ENCODE assay signal across 8 cellular contexts in the genomic region with DNA sequence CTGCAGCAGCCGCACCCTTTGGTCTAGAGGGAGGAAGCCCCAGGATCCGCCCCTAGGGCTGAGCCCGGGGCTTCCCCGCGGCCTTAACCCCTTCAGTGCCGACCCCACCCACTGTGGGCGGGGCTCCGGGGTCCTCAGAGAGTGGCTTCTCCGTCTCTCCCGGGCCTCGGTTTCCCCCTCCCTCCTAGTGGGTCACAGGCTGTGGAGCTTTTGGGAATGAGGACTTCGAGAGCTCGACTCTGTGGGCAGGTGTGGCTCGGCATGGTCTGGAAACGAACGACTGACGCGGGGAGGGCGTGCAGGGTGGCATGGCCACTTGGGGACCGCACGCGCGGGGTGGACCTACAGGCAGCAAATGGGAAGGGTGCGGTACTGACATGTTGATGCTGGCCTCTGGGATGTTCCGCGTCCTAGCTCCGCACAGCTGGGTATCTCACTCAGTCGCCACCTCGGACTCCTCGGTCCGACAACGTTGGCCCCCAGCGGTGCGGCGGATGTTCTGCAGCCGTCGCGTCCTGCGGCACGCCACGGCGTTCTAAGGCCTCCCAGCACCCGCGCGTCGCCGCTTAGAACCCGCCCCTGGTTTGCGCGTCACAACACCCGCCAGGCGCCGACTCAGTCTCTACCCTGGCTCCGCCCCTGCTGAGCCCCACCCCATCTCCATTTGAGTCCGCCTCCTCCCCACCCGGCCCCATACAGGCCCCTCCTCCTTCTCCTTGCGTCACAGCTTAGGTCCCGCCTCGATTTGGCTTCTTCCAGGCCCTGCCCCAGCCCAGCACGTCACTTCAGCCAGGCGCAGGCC. TPM values are rescaled to one million over a fixed set of nuclear protein-coding genes. Genes with fewer than 3 reads are reported as not detected.
A peak's percentile ranks its signal among the peaks of the same experiment; 100 is the strongest.
DNase-seq lines count a peak whose midpoint lies in the region; ATAC-seq, FAIRE-seq and TF ChIP-seq lines count a peak whose summit lies in the region.

A gene with protein sequence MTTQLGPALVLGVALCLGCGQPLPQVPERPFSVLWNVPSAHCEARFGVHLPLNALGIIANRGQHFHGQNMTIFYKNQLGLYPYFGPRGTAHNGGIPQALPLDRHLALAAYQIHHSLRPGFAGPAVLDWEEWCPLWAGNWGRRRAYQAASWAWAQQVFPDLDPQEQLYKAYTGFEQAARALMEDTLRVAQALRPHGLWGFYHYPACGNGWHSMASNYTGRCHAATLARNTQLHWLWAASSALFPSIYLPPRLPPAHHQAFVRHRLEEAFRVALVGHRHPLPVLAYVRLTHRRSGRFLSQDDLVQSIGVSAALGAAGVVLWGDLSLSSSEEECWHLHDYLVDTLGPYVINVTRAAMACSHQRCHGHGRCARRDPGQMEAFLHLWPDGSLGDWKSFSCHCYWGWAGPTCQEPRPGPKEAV (minus strand): TSS at position 570 of the 802 bp plus-strand sequence. CDS start 3,803 bp downstream, outside the sequence.
A gene with protein sequence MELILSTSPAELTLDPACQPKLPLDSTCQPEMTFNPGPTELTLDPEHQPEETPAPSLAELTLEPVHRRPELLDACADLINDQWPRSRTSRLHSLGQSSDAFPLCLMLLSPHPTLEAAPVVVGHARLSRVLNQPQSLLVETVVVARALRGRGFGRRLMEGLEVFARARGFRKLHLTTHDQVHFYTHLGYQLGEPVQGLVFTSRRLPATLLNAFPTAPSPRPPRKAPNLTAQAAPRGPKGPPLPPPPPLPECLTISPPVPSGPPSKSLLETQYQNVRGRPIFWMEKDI (minus strand): TSS at position 570 of the 802 bp plus-strand sequence. CDS start 1,942 bp downstream, outside the sequence.

- DNase-seq in GM12892 (ENCODE audit: insufficient read length) (peak; percentile 95), NCI-H1436 treated with DMSO at 0.1 percent for 48 hours (lab: John Stamatoyannopoulos, UW) (peak; percentile 70), amniotic stem cell (lab: John Stamatoyannopoulos, UW) (peak; percentile 98), left ventricle myocardium inferior (peak; percentile 99), psoas muscle (peak; percentile 99 to 100), uterus (peak; percentile 99 to 100)

- H3K4me3 ChIP-seq in left ventricle myocardium inferior: peak within 1 kb of the TSS; percentile 77
- H3K4me3 ChIP-seq in psoas muscle: peak within 1 kb of the TSS; percentile 76
- H3K4me3 ChIP-seq in uterus: peak within 1 kb of the TSS; percentile 52 to 70

- peaks cover 58% of the 10 kb centered on the region for H3K4me1 ChIP-seq in left ventricle myocardium inferior
- peaks cover 29% of the 10 kb centered on the region for H3K4me1 ChIP-seq in psoas muscle
- peaks cover 0 to 8% of the 10 kb centered on the region in 2 donors for H3K4me1 ChIP-seq in uterus

- peak; percentile 99 for FAIRE-seq in GM12892 (lab: Jason Lieb, UNC)

- TF ChIP-seq POLR2A in GM12892 (IDR thresholded peaks at IDR 0.05; ENCODE audit: low read depth, low read length) (peak; percentile 94), uterus (IDR thresholded peaks at IDR 0.05) (peak; percentile 96 to 98)

- no peaks in the 10 kb centered on the region for H3K9me3 ChIP-seq in left ventricle myocardium inferior (replicated peaks)
- H3K9me3 ChIP-seq in psoas muscle: no peaks in the 10 kb centered on the region
- H3K9me3 ChIP-seq in uterus: no peaks in the 10 kb centered on the region

- H3K27ac ChIP-seq in left ventricle myocardium inferior (replicated peaks) (peak within 1 kb of the TSS; percentile 97), psoas muscle (peak within 1 kb of the TSS; percentile 88), uterus (peak within 1 kb of the TSS; percentile 87 to 92)

- peak; percentile 58 for TF ChIP-seq CTCF in left ventricle myocardium inferior (IDR thresholded peaks at IDR 0.05; ENCODE audit: borderline replicate concordance)
- peak; percentile 43 for TF ChIP-seq CTCF in psoas muscle (IDR thresholded peaks at IDR 0.05)
- peak; percentile 12 to 65 (median 38) for TF ChIP-seq CTCF in uterus (IDR thresholded peaks at IDR 0.05)

- ATAC-seq in HG02852 (IDR thresholded peaks at IDR 0.05; ENCODE audit: unreplicated experiment): peak; percentile 82
- ATAC-seq in psoas muscle: peak; percentile 89 to 91 (median 89)

- intact Hi-C loops in T-helper 1 cell treated with Interleukin-12 subunit alpha and Interleukin-12 subunit beta and Interleukin-4 antibody, amounts not matched to agents 30 ng/mL and 1 ng/mL, for 36 hours (cut with micrococcal nuclease): loop anchor here (1.0 to 10.0 kb wide), 28 partner anchors 22 to 1858 kb away; a partner anchor contains a TSS
- intact Hi-C loops in left ventricle myocardium inferior (cut with micrococcal nuclease): no loop called here
- intact Hi-C loops in psoas muscle (cut with DNase I): no loop called here
- intact Hi-C loops in uterus (cut with DNase I; ENCODE audit: low total_unique reads): no loop called here

- WGBS in psoas muscle, 3 donors: 0 to 1% (median 1%) methylated on average over 46 to 61 of the region's 61 CpGs

- no peaks in the 10 kb centered on the region for H3K27me3 ChIP-seq in left ventricle myocardium inferior (ENCODE audit: low read depth)
- H3K27me3 ChIP-seq in psoas muscle (ENCODE audit: insufficient read depth in 3 of 3, low read length in 2 of 3): no peaks in the 10 kb centered on the region
- no peaks in the 10 kb centered on the region for H3K27me3 ChIP-seq in uterus

- peaks cover 10% of the 10 kb centered on the region for H3K36me3 ChIP-seq in left ventricle myocardium inferior
- H3K36me3 ChIP-seq in psoas muscle (ENCODE audit: insufficient read depth in 1 of 2, low read depth in 1 of 2): peaks cover 0 to 6% of the 10 kb centered on the region in 2 donors
- no peaks in the 10 kb centered on the region for H3K36me3 ChIP-seq in uterus

RNA-seq across cellular contexts. Expression of the first gene that starts in this region (rescaled TPM):
- polyA plus RNA-seq in GM12892 (2012; ENCODE audit: missing spikeins): 1.2 TPM
- 12.5 and 15.6 TPM in 2 replicates for total RNA-seq in T-helper 1 cell treated with Interleukin-12 subunit alpha and Interleukin-12 subunit beta and Interleukin-4 antibody, amounts not matched to agents 30 ng/mL and 1 ng/mL, for 36 hours
- total RNA-seq in left ventricle myocardium inferior: 1.2 TPM
- total RNA-seq in psoas muscle: 1 to 10 TPM in 1 of 4 donors, under 1 TPM in 3; 0.28 to 2.1 (median 0.65) TPM
- polyA plus RNA-seq in psoas muscle: 1 to 10 TPM in 2 of 3 donors, under 1 TPM in 1; 0.23 to 3.4 (median 1.2) TPM
- 1 to 10 TPM in 3 of 4 donors, not detected in 1; 1.9 to 3.9 (median 3.3) TPM for total RNA-seq in uterus

RNA-seq across cellular contexts. Expression of the second gene that starts in this region (rescaled TPM):
- polyA plus RNA-seq in GM12892 (2012; ENCODE audit: missing spikeins): 9.8 TPM
- total RNA-seq in T-helper 1 cell treated with Interleukin-12 subunit alpha and Interleukin-12 subunit beta and Interleukin-4 antibody, amounts not matched to agents 30 ng/mL and 1 ng/mL, for 36 hours: 28.3 and 30.8 TPM in 2 replicates
- total RNA-seq in left ventricle myocardium inferior (5.3 TPM), psoas muscle (1 to 10 TPM; 7.9 to 9.7 (median 8.3) TPM), uterus (10 to 100 TPM in 3 of 4 donors, 1 to 10 TPM in 1; 4.7 to 33.5 (median 24.0) TPM)
- polyA plus RNA-seq in psoas muscle: 10 to 100 TPM in 1 of 3 donors, 1 to 10 TPM in 2; 6.8 to 12.8 (median 10.0) TPM

Comparison
In these comparisons a context has a peak if more than half of its experiments do, and no peak if none do; other contexts are left out.
1. Peak in every context shown above with its lines: DNase-seq, ATAC-seq, H3K4me3 ChIP-seq and H3K27ac ChIP-seq.